Comparison of ENCODE assay signal across 18 cellular contexts in the genomic region with DNA sequence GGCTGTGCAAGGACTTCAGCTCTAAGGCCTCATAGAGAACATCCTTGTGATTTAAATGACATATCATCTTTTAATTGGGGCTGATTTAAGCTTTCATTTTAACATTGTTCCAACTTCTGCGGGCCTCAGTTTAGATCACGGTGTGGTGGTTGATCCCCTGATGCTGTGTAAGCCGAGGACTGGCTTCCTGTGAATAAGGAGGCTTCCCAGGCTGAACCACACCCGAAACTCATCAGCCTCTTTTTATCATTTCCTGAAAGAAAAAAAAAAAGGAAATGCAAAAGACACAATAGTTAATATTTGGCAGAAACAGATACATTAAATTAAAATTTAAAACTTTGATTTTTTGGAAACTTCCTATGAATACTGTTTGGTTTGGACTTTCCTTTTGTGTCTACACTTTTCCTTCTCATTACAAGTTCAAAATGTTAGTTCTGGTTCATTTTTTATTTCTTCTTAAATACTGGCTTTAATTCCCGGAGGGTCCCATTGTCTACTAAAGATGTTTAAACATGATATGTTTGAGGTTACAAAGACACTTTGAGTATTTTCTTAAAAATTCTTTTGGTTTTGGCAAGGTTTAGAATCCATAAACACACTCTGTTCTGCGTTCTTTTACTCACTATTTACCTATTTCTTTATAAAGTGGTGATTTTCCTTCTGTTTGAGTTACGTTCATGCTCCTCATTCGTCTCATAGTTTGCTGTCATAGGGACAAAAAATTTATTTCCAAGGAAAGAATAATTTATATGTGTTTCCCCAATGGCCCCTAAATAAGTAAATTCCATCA.
A peak's percentile ranks its signal among the peaks of the same experiment; 100 is the strongest.
DNase-seq lines count a peak whose midpoint lies in the region; ATAC-seq and TF ChIP-seq lines count a peak whose summit lies in the region.
"Had no signal": no experiment of that assay in that cellular context is flagged by ENCODE, and none has a peak within 500 bp of the region (broad histone marks: within the 10 kb centered on the region; RNA-seq: fewer than 3 reads in every experiment).

No MANE protein-coding gene starts in this region.

- H3K27me3 ChIP-seq in PC-9 (ENCODE audit: insufficient read depth, low read depth), result no peaks in the 10 kb centered on the region
- H3K27me3 ChIP-seq in Peyer's patch, result no peaks in the 10 kb centered on the region

- TF ChIP-seq POLR2A in Peyer's patch (IDR thresholded peaks at IDR 0.05), result no peak

- H3K4me2 ChIP-seq in PC-9, result no peak overlapping the region

- H3K36me3 ChIP-seq in PC-9 (ENCODE audit: low read depth) (peaks cover 6% of the 10 kb centered on the region; the same call in 1 of the 2 replicates), Peyer's patch (no peaks in the 10 kb centered on the region)

- CTCF ChIA-PET in PC-9 (lab: Charles Lee), result no interaction called here

- in situ Hi-C loops in astrocyte of the cerebellum (cut with HindIII; ENCODE audit: low sequenced_read_pairs), result no loop called here

- H3K9me2 ChIP-seq in PC-9 (ENCODE audit: insufficient read depth), result no peaks in the 10 kb centered on the region

- POLR2A ChIA-PET in PC-9 (lab: Charles Lee; ENCODE audit: unreplicated experiment), result no interaction called here

- no peaks in the 10 kb centered on the region for H4K20me1 ChIP-seq in PC-9 (ENCODE audit: insufficient read depth)

- DNase-seq in EH (ENCODE audit: low read depth), result peak; percentile 79
- DNase-seq in astrocyte of the cerebellum (ENCODE audit: low read depth), result peak; percentile 13
- DNase-seq in fibroblast of the aortic adventitia (ENCODE audit: low read depth), result peak; percentile 46
- DNase-seq in PC-9, result no peak
- DNase-seq in Peyer's patch, result no peak
- DNase-seq: CD4-positive, CD25-positive, alpha-beta regulatory T cell; GOT3; HFFc6; KBM-7; NCI-H1092; NCI-H2107; NCI-H345; NCI-H69; NK-92 treated with Interleukin-12 subunit alpha and Interleukin-12 subunit beta, amount 100 ng/mL, for 24 hours; Right ventricle myocardium superior had no signal

- peaks cover 20% of the 10 kb centered on the region for H3F3A ChIP-seq in PC-9 (ENCODE audit: insufficient read depth, low read depth)

- no peak overlapping the region for H2AFZ ChIP-seq in PC-9

- H3K4me3 ChIP-seq in astrocyte of the cerebellum (ENCODE audit: low read depth, low read length) (no peak overlapping the region), fibroblast of the aortic adventitia (ENCODE audit: low read depth, low read length) (no peak overlapping the region), PC-9 (no peak overlapping the region), Peyer's patch (no peak overlapping the region)

- TF ChIP-seq CTCF in astrocyte of the cerebellum (IDR thresholded peaks at IDR 0.05; ENCODE audit: low read depth, low read length, missing control alignments) (no peak), fibroblast of the aortic adventitia (IDR thresholded peaks at IDR 0.05; ENCODE audit: insufficient read depth, low read length) (no peak), PC-9 (conservative IDR thresholded peaks at IDR 0.05) (no peak), Peyer's patch (IDR thresholded peaks at IDR 0.05) (no peak)

- BruUV-seq in PC-9 (replicated peaks; lab: Mats Ljungman, UMichigan), result no TSS peak

- ATAC-seq in GM21528 (IDR thresholded peaks at IDR 0.05; ENCODE audit: low FRiP score, unreplicated experiment) (no peak), GM21576 (IDR thresholded peaks at IDR 0.05; ENCODE audit: unreplicated experiment) (no peak)

- H3K27ac ChIP-seq in PC-9, result no peak overlapping the region
- H3K27ac ChIP-seq in Peyer's patch, result no peak overlapping the region
- H3K27ac ChIP-seq: HL-60 had no signal

- no peaks in the 10 kb centered on the region for H3K79me2 ChIP-seq in PC-9 (ENCODE audit: low read depth)

- H3K9me3 ChIP-seq in PC-9 (ENCODE audit: insufficient read depth, low read depth), result peaks cover 17% of the 10 kb centered on the region
- H3K9me3 ChIP-seq in Peyer's patch, result no peaks in the 10 kb centered on the region

- intact Hi-C loops in PC-9 (cut with micrococcal nuclease; ENCODE audit: unreplicated experiment), result no loop called here

- H3K4me1 ChIP-seq in PC-9 (replicated peaks; ENCODE audit: insufficient read depth) (peaks cover 28% of the 10 kb centered on the region), Peyer's patch (no peaks in the 10 kb centered on the region)

Comparison
In these comparisons a context has a peak if more than half of its experiments do, and no peak if none do; other contexts are left out.
1. DNase-seq: peak in EH (single experiment), astrocyte of the cerebellum (single experiment) and fibroblast of the aortic adventitia (single experiment); none in PC-9 (0 of 2) and Peyer's patch (0 of 3).